10 cellular contexts compared by ENCODE assay signal in the genomic region with DNA sequence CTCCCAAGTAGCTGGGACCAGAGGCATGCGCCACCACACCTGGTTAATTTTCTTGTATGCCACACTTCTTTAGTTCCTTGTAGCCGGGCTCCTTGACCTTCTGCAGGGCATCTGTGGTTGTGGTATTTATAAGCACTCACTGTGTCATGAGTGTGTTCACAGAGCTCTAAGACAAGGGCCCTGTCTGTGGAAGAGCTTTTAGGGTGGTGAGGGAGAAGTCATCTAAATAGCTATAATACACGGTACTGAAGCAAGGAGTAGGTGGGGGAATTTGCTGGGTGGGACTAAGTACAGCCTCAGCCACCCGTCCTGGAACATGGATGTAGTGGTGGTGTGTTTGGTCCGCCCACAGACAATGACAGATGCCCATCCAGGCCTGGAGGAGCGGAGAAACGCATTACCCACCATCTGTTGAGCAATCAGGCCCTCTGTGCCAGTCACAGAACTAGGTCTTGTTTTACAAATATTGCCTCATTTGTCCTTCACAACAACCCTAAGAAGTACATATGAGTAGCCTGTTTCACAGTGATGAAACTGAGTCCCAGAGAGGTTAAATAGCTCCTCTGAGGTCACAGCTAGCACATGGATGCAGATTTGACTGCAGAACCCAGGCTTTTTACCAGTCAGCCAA. TPM values are rescaled to one million over a fixed set of nuclear protein-coding genes. Genes with fewer than 3 reads are reported as not detected.
A peak's percentile ranks its signal among the peaks of the same experiment; 100 is the strongest.
DNase-seq lines count a peak whose midpoint lies in the region; ATAC-seq and TF ChIP-seq lines count a peak whose summit lies in the region.
"Had no signal": no experiment of that assay in that cellular context is flagged by ENCODE, and none has a peak within 500 bp of the region (broad histone marks: within the 10 kb centered on the region; RNA-seq: fewer than 3 reads in every experiment).

No MANE protein-coding gene starts in this region.

- no peaks in the 10 kb centered on the region for H3K9me3 ChIP-seq in neural progenitor cell (ENCODE audit: low read depth)

- no peaks in the 10 kb centered on the region for H3K36me3 Mint-ChIP-seq in chondrocyte (ENCODE audit: low read depth)
- H3K36me3 Mint-ChIP-seq in neural progenitor cell: no peaks in the 10 kb centered on the region
- no peaks in the 10 kb centered on the region for H3K36me3 Mint-ChIP-seq in progenitor cell of endocrine pancreas (ENCODE audit: insufficient read depth)

- H3K79me2 ChIP-seq in neural progenitor cell (ENCODE audit: low read depth): peaks cover 85% of the 10 kb centered on the region

- H3K9me3 Mint-ChIP-seq in chondrocyte (ENCODE audit: low read depth): no peaks in the 10 kb centered on the region
- H3K9me3 Mint-ChIP-seq in neural progenitor cell: no peaks in the 10 kb centered on the region
- no peaks in the 10 kb centered on the region for H3K9me3 Mint-ChIP-seq in progenitor cell of endocrine pancreas (ENCODE audit: low read depth)

- H3K4me1 ChIP-seq in neural progenitor cell: peaks cover 40% of the 10 kb centered on the region

- no peaks in the 10 kb centered on the region for H3K27me3 Mint-ChIP-seq in chondrocyte (ENCODE audit: low read depth)
- no peaks in the 10 kb centered on the region for H3K27me3 Mint-ChIP-seq in neural progenitor cell (ENCODE audit: insufficient read depth, low read depth)
- no peaks in the 10 kb centered on the region for H3K27me3 Mint-ChIP-seq in progenitor cell of endocrine pancreas

- H3K4me2 ChIP-seq in neural progenitor cell: peak overlapping the region; percentile 72

- no peaks in the 10 kb centered on the region for H3K27me3 ChIP-seq in neural progenitor cell
- H3K27me3 ChIP-seq: SJSA1 had no signal

- peak overlapping the region; percentile 24 for H3K9ac ChIP-seq in neural progenitor cell

- H3K4me1 Mint-ChIP-seq in chondrocyte (ENCODE audit: low read depth) (peaks cover 52% of the 10 kb centered on the region), neural progenitor cell (peaks cover 47% of the 10 kb centered on the region), progenitor cell of endocrine pancreas (ENCODE audit: low read depth) (no peaks in the 10 kb centered on the region)

- no peak for ATAC-seq in HG02588 (IDR thresholded peaks at IDR 0.05; ENCODE audit: unreplicated experiment)

- DNase-seq in CD1c-positive myeloid dendritic cell (ENCODE audit: extremely low spot score) (peak; percentile 81), LHCN-M2 (ENCODE audit: low read depth) (peak; percentile 76), chondrocyte (ENCODE audit: low spot score) (peak; percentile 22), neural progenitor cell (ENCODE audit: low spot score) (no peak), progenitor cell of endocrine pancreas (ENCODE audit: low spot score, unreplicated experiment) (no peak), EL (no peak)
- no peak for DNase-seq in activated CD8-positive, alpha-beta memory T cell treated with anti-CD3 and anti-CD28 coated beads for 24 hours
- DNase-seq: GDM1 had no signal

- H3K4me3 Mint-ChIP-seq in chondrocyte (ENCODE audit: unreplicated experiment) (no peak overlapping the region), neural progenitor cell (peak overlapping the region; percentile 72), progenitor cell of endocrine pancreas (ENCODE audit: low read depth) (no peak overlapping the region)

- no peaks in the 10 kb centered on the region for H3K36me3 ChIP-seq in neural progenitor cell

- H3K4me3 ChIP-seq in neural progenitor cell: peak overlapping the region; percentile 5
- H3K4me3 ChIP-seq: SJSA1 had no signal

- peaks cover 47% of the 10 kb centered on the region for H3F3A ChIP-seq in neural progenitor cell (ENCODE audit: low read depth)

- peaks cover 11% of the 10 kb centered on the region for H4K20me1 ChIP-seq in neural progenitor cell (ENCODE audit: low read depth)

- no peak overlapping the region for H2AFZ ChIP-seq in neural progenitor cell (replicated peaks)

- TF ChIP-seq CTCF in chondrocyte (IDR thresholded peaks at IDR 0.05) (no peak), neural progenitor cell (IDR thresholded peaks at IDR 0.05) (no peak), progenitor cell of endocrine pancreas (IDR thresholded peaks at IDR 0.05; ENCODE audit: unreplicated experiment) (no peak)

- H3K27ac Mint-ChIP-seq in chondrocyte (ENCODE audit: unreplicated experiment): peak overlapping the region; percentile 90
- H3K27ac Mint-ChIP-seq in neural progenitor cell: peak overlapping the region; percentile 92
- H3K27ac Mint-ChIP-seq in progenitor cell of endocrine pancreas: no peak overlapping the region

- H3K27ac ChIP-seq in neural progenitor cell: peak overlapping the region; percentile 89
- H3K27ac ChIP-seq: SJSA1 had no signal

RNA-seq across cellular contexts. Expression of a gene that starts 10.1 kb away (rescaled TPM):
- total RNA-seq in LHCN-M2 (2014; rRNA removed) (61.2 and 64.4 TPM in 2 replicates), chondrocyte (60.9 to 85.6 TPM (median 62.4 TPM) in 3 replicates), neural progenitor cell (ENCODE audit: low replicate concordance) (36.6 and 61.8 TPM in 2 replicates), progenitor cell of endocrine pancreas (67.4 and 69.7 TPM in 2 replicates)
- 76.4 TPM for polyA plus RNA-seq in LHCN-M2 (2012)

RNA-seq across cellular contexts. Expression of a gene that starts 10.5 kb away (rescaled TPM):
- total RNA-seq in LHCN-M2 (2014; rRNA removed) (71.5 and 80.7 TPM in 2 replicates), chondrocyte (22.5 to 32.4 TPM (median 26.8 TPM) in 3 replicates), neural progenitor cell (ENCODE audit: low replicate concordance) (106 and 114 TPM in 2 replicates), progenitor cell of endocrine pancreas (44.3 and 52.9 TPM in 2 replicates)
- polyA plus RNA-seq in LHCN-M2 (2012): 51.6 TPM

RNA-seq across cellular contexts. Expression of a gene that starts 32.4 kb away (rescaled TPM):
- total RNA-seq in LHCN-M2 (2014; rRNA removed) (17.8 and 22.9 TPM in 2 replicates), chondrocyte (37.7 to 42.0 TPM (median 40.8 TPM) in 3 replicates), neural progenitor cell (ENCODE audit: low replicate concordance) (23.4 and 37.7 TPM in 2 replicates), progenitor cell of endocrine pancreas (66.9 and 72.4 TPM in 2 replicates)
- polyA plus RNA-seq in LHCN-M2 (2012): 17.6 TPM

Comparison
In these comparisons a context has a peak if more than half of its experiments do, and no peak if none do; other contexts are left out.
1. DNase-seq: peak in CD1c-positive myeloid dendritic cell (single experiment), LHCN-M2 (single experiment) and chondrocyte (single experiment); none in neural progenitor cell (single experiment), progenitor cell of endocrine pancreas (single experiment), EL (single experiment) and activated CD8-positive, alpha-beta memory T cell treated with anti-CD3 and anti-CD28 coated beads for 24 hours (single experiment).